8 cellular contexts compared by ENCODE assay signal in the genomic region with DNA sequence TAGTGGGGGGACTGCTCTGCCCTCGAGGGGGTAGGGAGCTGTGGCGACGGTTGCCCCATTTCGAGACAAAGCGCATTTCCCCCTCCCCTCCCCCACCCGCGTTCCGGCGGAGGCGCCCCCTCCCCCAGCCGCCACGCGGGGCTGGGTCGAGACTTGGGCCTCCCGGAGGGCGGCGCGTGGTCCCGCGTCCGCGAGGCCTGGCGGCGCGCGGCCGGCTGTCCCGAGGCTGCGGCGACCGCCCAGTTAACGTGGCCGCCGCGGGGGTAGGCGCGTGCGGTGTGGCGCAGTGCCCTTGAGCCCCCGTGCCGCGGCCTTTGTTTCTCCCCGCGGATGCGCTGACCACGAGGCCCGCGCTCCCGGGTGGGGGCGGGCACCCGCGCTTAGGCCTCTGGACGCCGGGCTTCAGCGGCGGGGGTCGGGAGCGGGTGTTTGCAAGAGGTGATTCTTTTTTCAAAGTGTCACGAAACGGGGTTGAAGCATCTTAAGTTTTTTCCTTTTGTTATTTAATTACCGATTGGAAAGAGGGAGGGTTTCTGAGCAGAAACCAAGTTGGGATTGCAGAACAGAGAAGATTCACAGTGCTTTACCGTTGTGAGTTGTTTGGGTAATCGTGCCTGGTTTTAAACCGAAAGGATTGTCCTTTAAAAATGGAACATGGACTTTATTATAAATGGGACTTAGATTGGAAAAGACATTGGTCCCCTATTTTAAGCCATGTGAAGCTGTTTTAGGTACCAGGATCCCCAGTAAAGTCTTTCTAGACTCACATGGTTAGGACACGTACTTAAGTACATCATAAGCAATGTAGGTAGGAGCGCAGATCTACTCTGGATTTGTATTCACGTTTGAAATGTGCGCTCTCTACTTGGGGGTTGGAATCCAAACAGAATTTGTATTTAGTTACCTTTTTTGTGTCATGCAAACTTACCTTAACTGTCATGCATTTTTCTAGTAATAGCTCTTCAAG. TPM values are rescaled to one million over a fixed set of nuclear protein-coding genes. Genes with fewer than 3 reads are reported as not detected.
DNase-seq lines count a peak whose midpoint lies in the region; ATAC-seq and TF ChIP-seq lines count a peak whose summit lies in the region.

No MANE protein-coding gene starts in this region.

- H3K36me3 Mint-ChIP-seq in Calu3 (ENCODE audit: insufficient read depth, unreplicated experiment): peaks cover 98% of the 10 kb centered on the region

- H3K4me3 ChIP-seq in HCT116 (replicated peaks in 1 of 2; ENCODE audit: low read depth in 1 of 2, low read length in 2 of 2) (peak overlapping the region; percentile 64 to 68), OCI-LY3 (ENCODE audit: low read length) (peak overlapping the region; percentile 98), neutrophil (ENCODE audit: low read depth in 1 of 2, low read length in 1 of 2) (peak overlapping the region; percentile 96 to 99), thyroid gland (replicated peaks in 1 of 3) (peak overlapping the region; percentile 50 to 90 (median 86))

- ATAC-seq in HCT116: peak; percentile 8
- no peak for ATAC-seq in HG02840 (IDR thresholded peaks at IDR 0.05; ENCODE audit: low FRiP score, unreplicated experiment)

- H3K9me2 ChIP-seq in HCT116 (ENCODE audit: insufficient read depth): no peaks in the 10 kb centered on the region

- H4K20me1 ChIP-seq in HCT116 (ENCODE audit: insufficient read depth): peaks cover 63% of the 10 kb centered on the region
- peaks cover 70% of the 10 kb centered on the region for H4K20me1 ChIP-seq in OCI-LY3 (ENCODE audit: insufficient read depth, low read length)

- BruUV-seq in Calu3 (replicated peaks; lab: Mats Ljungman, UMichigan): no TSS peak
- BruUV-seq in HCT116 (replicated peaks; lab: Mats Ljungman, UMichigan): TSS peak; percentile 54

- CTCF ChIA-PET in Calu3 (lab: Charles Lee) (interaction anchor here (1.0 to 1.8 kb wide), 3 partner anchors 8 to 163 kb away, joined by 3 to 6 read pairs (median 4); no protein-coding TSS in a partner anchor), HCT116 (lab: Charles Lee) (interaction anchor here (1.0 to 1.7 kb wide), 3 partner anchors 111 to 306 kb away, joined by 3 to 5 read pairs (median 4); no protein-coding TSS in a partner anchor)

- H3K27ac Mint-ChIP-seq in Calu3 (ENCODE audit: unreplicated experiment): peak overlapping the region; percentile 99

- WGBS in thyroid gland, 2 donors: 1% methylated on average over 17 to 35 of the region's 68 CpGs

- POLR2A ChIA-PET in HCT116 (lab: Charles Lee): interaction anchor here (0.8 to 1.6 kb wide), 2 partner anchors 12 to 308 kb away, joined by 3 to 7 read pairs; no protein-coding TSS in a partner anchor

- H2AFZ ChIP-seq in HCT116 (ENCODE audit: low read depth, low read length, poor library complexity, severe bottlenecking): no peak overlapping the region
- no peak overlapping the region for H2AFZ ChIP-seq in OCI-LY3 (ENCODE audit: low read depth, low read length)

- H3K27me3 ChIP-seq in HCT116 (ENCODE audit: insufficient read depth, low read length) (no peaks in the 10 kb centered on the region), OCI-LY3 (ENCODE audit: low read depth, low read length) (no peaks in the 10 kb centered on the region), neutrophil (no peaks in the 10 kb centered on the region), thyroid gland (no peaks in the 10 kb centered on the region)

- H3K36me3 ChIP-seq in HCT116 (ENCODE audit: control insufficient read depth in 1 of 2, insufficient read depth in 2 of 2, low read length in 2 of 2) (peaks cover 41 to 65% of the 10 kb centered on the region in 2 experiments), OCI-LY3 (replicated peaks; ENCODE audit: low read depth, low read length) (peaks cover 64% of the 10 kb centered on the region), neutrophil (peaks cover 13% of the 10 kb centered on the region), thyroid gland (peaks cover 8 to 11% of the 10 kb centered on the region in 2 donors)

- H3K4me2 ChIP-seq in HCT116 (ENCODE audit: low read length) (peak overlapping the region; percentile 81), OCI-LY3 (ENCODE audit: low read length) (peak overlapping the region; percentile 98)

- TF ChIP-seq CTCF in Calu3 (IDR thresholded peaks at IDR 0.05; ENCODE audit: unreplicated experiment) (no peak), HCT116 (IDR thresholded peaks at IDR 0.05 in 2 of 3, conservative IDR thresholded peaks at IDR 0.05 in 1 of 3; ENCODE audit: borderline replicate concordance in 1 of 3, insufficient read depth in 1 of 3, low read depth in 2 of 3, low read length in 2 of 3) (no peak), OCI-LY3 (IDR thresholded peaks at IDR 0.05; ENCODE audit: low read depth, low read length) (no peak), neutrophil (IDR thresholded peaks at IDR 0.05) (no peak), thyroid gland (IDR thresholded peaks at IDR 0.05) (no peak)

- H3K9me3 ChIP-seq in HCT116 (ENCODE audit: control insufficient read depth in 1 of 2, insufficient read depth in 1 of 2, low read depth in 1 of 2, low read length in 2 of 2) (no peaks in the 10 kb centered on the region), OCI-LY3 (ENCODE audit: insufficient read depth, low read length) (no peaks in the 10 kb centered on the region), neutrophil (no peaks in the 10 kb centered on the region), thyroid gland (no peaks in the 10 kb centered on the region)

- TF ChIP-seq POLR2A in HCT116 (IDR thresholded peaks at IDR 0.05; ENCODE audit: borderline replicate concordance, extremely low read depth, insufficient read depth, insufficient read length) (no peak), thyroid gland (IDR thresholded peaks at IDR 0.05) (no peak)

- H3K4me1 ChIP-seq in HCT116 (ENCODE audit: control insufficient read depth in 1 of 2, insufficient read depth in 2 of 2, low read length in 2 of 2): peaks cover 13 to 35% of the 10 kb centered on the region in 2 experiments
- peaks cover 29% of the 10 kb centered on the region for H3K4me1 ChIP-seq in OCI-LY3 (ENCODE audit: low read length)
- H3K4me1 ChIP-seq in neutrophil (ENCODE audit: control insufficient read depth in 1 of 2, insufficient read depth in 1 of 2, low read depth in 1 of 2, low read length in 1 of 2): peaks cover 50 to 56% of the 10 kb centered on the region in 2 experiments
- H3K4me1 ChIP-seq in thyroid gland: peaks cover 23 to 28% of the 10 kb centered on the region in 2 donors

- intact Hi-C loops in Calu3 (cut with micrococcal nuclease; ENCODE audit: unreplicated experiment): loop anchor here (5.0 kb wide), 3 partner anchors 85 to 165 kb away; no protein-coding TSS in a partner anchor
- intact Hi-C loops in HCT116 (cut with micrococcal nuclease): loop anchor here (5.0 to 10.0 kb wide), 3 partner anchors 72 to 960 kb away; no protein-coding TSS in a partner anchor
- intact Hi-C loops in thyroid gland (cut with DNase I): no loop called here

- H3K9ac ChIP-seq in HCT116 (ENCODE audit: low read length) (peak overlapping the region; percentile 84), OCI-LY3 (ENCODE audit: low read length) (peak overlapping the region; percentile 100)

- TF ChIP-seq RAD21 in HCT116 (IDR thresholded peaks at IDR 0.05; ENCODE audit: low read depth): no peak

- DNase-seq in Calu3: peak; percentile 71
- no peak for DNase-seq in HCT116 (ENCODE audit: low read depth, low spot score)
- peak; percentile 57 for DNase-seq in activated gamma-delta T cell treated with Interleukin-2 at 50 U/mL for 16 hours
- peak; percentile 50 for DNase-seq in germinal center (ENCODE audit: low spot score)
- peak; percentile 54 to 61 for DNase-seq in thyroid gland

- peaks cover 90% of the 10 kb centered on the region for H3K79me2 ChIP-seq in HCT116 (ENCODE audit: insufficient read depth, low read length)
- peaks cover 91% of the 10 kb centered on the region for H3K79me2 ChIP-seq in OCI-LY3 (ENCODE audit: low read length)

- H3K27me3 Mint-ChIP-seq in Calu3 (ENCODE audit: unreplicated experiment): no peaks in the 10 kb centered on the region

- H3K9me3 Mint-ChIP-seq in Calu3 (ENCODE audit: low read depth, unreplicated experiment): no peaks in the 10 kb centered on the region

- H3K4me3 Mint-ChIP-seq in Calu3 (ENCODE audit: low read depth, unreplicated experiment): peak overlapping the region; percentile 96

- H3K4me1 Mint-ChIP-seq in Calu3 (ENCODE audit: low read depth, unreplicated experiment): peaks cover 37% of the 10 kb centered on the region

- peak overlapping the region; percentile 97 for H3K27ac ChIP-seq in HCT116 (ENCODE audit: low read depth, low read length)
- peak overlapping the region; percentile 100 for H3K27ac ChIP-seq in OCI-LY3 (ENCODE audit: low read length)
- peak overlapping the region; percentile 98 for H3K27ac ChIP-seq in neutrophil
- peak overlapping the region; percentile 99 to 100 (median 99) for H3K27ac ChIP-seq in thyroid gland

- RAD21 ChIA-PET in HCT116 (lab: Charles Lee; ENCODE audit: low non-redundant PET in 1 of 2, low total read pairs in 2 of 2, uncharacterized antibody in 2 of 2, unreplicated experiment in 2 of 2): no interaction called here

TF ChIP-seq in HCT116, 20 proteins besides CTCF, POLR2A, EP300 and RAD21 (continues in another document):
- TF ChIP-seq ZNF274 (IDR thresholded peaks at IDR 0.05; ENCODE audit: low read depth, low read length): no peak
- TF ChIP-seq ZBTB33 (IDR thresholded peaks at IDR 0.05; ENCODE audit: extremely low read depth, insufficient replicate concordance, low read length): no peak
- TF ChIP-seq EZH2 (IDR thresholded peaks at IDR 0.05): no peak

RNA-seq across cellular contexts. Expression of gene CBX3, which starts 0.8 kb away (rescaled TPM):
- total RNA-seq in Calu3 (2022) (390 and 417 TPM in 2 replicates), HCT116 (2021; ENCODE audit: unreplicated experiment) (274 TPM), thyroid gland (10 to 100 TPM; 41.6 to 72.3 (median 55.6) TPM)
- polyA plus RNA-seq in HCT116 (2012): 57.7 and 80.0 TPM in 2 replicates

RNA-seq across cellular contexts. Expression of gene HNRNPA2B1, which starts 1.8 kb away (rescaled TPM):
- total RNA-seq in Calu3 (2022) (880 and 924 TPM in 2 replicates), HCT116 (2021; ENCODE audit: unreplicated experiment) (870 TPM), thyroid gland (100 to 1,000 TPM; 192 to 303 (median 239) TPM)
- 635 and 851 TPM in 2 replicates for polyA plus RNA-seq in HCT116 (2012)

RNA-seq across cellular contexts. Expression of gene NFE2L3, which starts 50.3 kb away (rescaled TPM):
- total RNA-seq in Calu3 (2022) (74.3 and 108 TPM in 2 replicates), HCT116 (2021; ENCODE audit: unreplicated experiment) (27.0 TPM), thyroid gland (1 to 10 TPM in 2 of 4 donors, under 1 TPM in 2; 0.33 to 1.4 (median 0.98) TPM)
- polyA plus RNA-seq in HCT116 (2012): 9.7 and 16.0 TPM in 2 replicates

Comparison
In these comparisons a context has a peak if more than half of its experiments do, and no peak if none do; other contexts are left out.
1. RNA of gene NFE2L3, which starts 50.3 kb away (total RNA-seq): 74.3 to 108 TPM in Calu3 and 27.0 TPM in HCT116 (single experiment); 0.33 to 1.4 TPM in thyroid gland; every median in the first group is over 10 times any median in the second.
2. Peak in every context shown above with its lines, with median percentiles within 50 percentile points of each other: H3K27ac ChIP-seq and H3K4me3 ChIP-seq.